10 cellular contexts compared by ENCODE assay signal in genomic region chr12:40375076-40375475, GRCh38.
DNase-seq lines count a peak whose midpoint lies in the region; ATAC-seq and TF ChIP-seq lines count a peak whose summit lies in the region.
"Had no signal": no experiment of that assay in that cellular context is flagged by ENCODE, and none has a peak within 500 bp of the region (broad histone marks: within the 10 kb centered on the region; RNA-seq: fewer than 3 reads in every experiment).

No MANE protein-coding gene starts in this region.

- H3K9ac ChIP-seq in OCI-LY3 (ENCODE audit: low read length), result no peak overlapping the region

- peaks cover 6% of the 10 kb centered on the region for H3K4me1 ChIP-seq in OCI-LY3 (ENCODE audit: low read length)
- H3K4me1 ChIP-seq in left lung, result no peaks in the 10 kb centered on the region
- H3K4me1 ChIP-seq: thyroid gland had no signal

- H3K79me2 ChIP-seq in OCI-LY3 (ENCODE audit: low read length), result no peaks in the 10 kb centered on the region

- no peak overlapping the region for H3K4me2 ChIP-seq in OCI-LY3 (ENCODE audit: low read length)

- TF ChIP-seq CTCF in GM10266 (IDR thresholded peaks at IDR 0.05; ENCODE audit: control insufficient read depth, insufficient read depth, low read depth, missing control alignments), result peak; percentile 35
- peak; percentile 18 for TF ChIP-seq CTCF in HFF-Myc (IDR thresholded peaks at IDR 0.05; ENCODE audit: low read depth, low read length, missing control alignments)
- peak; percentile 45 for TF ChIP-seq CTCF in OCI-LY3 (IDR thresholded peaks at IDR 0.05; ENCODE audit: low read depth, low read length)
- no peak for TF ChIP-seq CTCF in left lung (IDR thresholded peaks at IDR 0.05)

- no peaks in the 10 kb centered on the region for H3K36me3 ChIP-seq in OCI-LY3 (replicated peaks; ENCODE audit: low read depth, low read length)
- H3K36me3 ChIP-seq in left lung, result peaks cover 0 to under 1% of the 10 kb centered on the region in 2 donors
- H3K36me3 ChIP-seq: thyroid gland had no signal

- no peaks in the 10 kb centered on the region for H3K9me3 ChIP-seq in OCI-LY3 (ENCODE audit: insufficient read depth, low read length)
- no peaks in the 10 kb centered on the region for H3K9me3 ChIP-seq in left lung
- H3K9me3 ChIP-seq: thyroid gland had no signal

- H3K27me3 ChIP-seq in OCI-LY3 (ENCODE audit: low read depth, low read length) (no peaks in the 10 kb centered on the region), left lung (no peaks in the 10 kb centered on the region)
- H3K27me3 ChIP-seq: thyroid gland had no signal

- no peak overlapping the region for H2AFZ ChIP-seq in OCI-LY3 (ENCODE audit: low read depth, low read length)

- intact Hi-C loops in left lung (cut with DNase I), result no loop called here
- intact Hi-C loops in left cardiac atrium (cut with DNase I), result no loop called here

- H3K27ac ChIP-seq in OCI-LY3 (ENCODE audit: low read length), result no peak overlapping the region
- no peak overlapping the region for H3K27ac ChIP-seq in left lung
- H3K27ac ChIP-seq: thyroid gland had no signal

- H3K4me3 ChIP-seq in HFF-Myc (replicated peaks; ENCODE audit: low read depth, low read length), result no peak overlapping the region
- H3K4me3 ChIP-seq in OCI-LY3 (ENCODE audit: low read length), result no peak overlapping the region
- H3K4me3 ChIP-seq in left lung, result no peak overlapping the region
- H3K4me3 ChIP-seq: thyroid gland had no signal

- no peaks in the 10 kb centered on the region for H4K20me1 ChIP-seq in OCI-LY3 (ENCODE audit: insufficient read depth, low read length)

- DNase-seq in GM10266 (ENCODE audit: extremely low spot score) (no peak), HFF-Myc (ENCODE audit: extremely low read depth, low read depth) (no peak), left lung (no peak), left cardiac atrium (no peak), kidney glomerular epithelial cell (lab: John Stamatoyannopoulos, UW) (no peak)
- no peak for DNase-seq in activated CD4-positive, alpha-beta T cell treated with anti-CD3 and anti-CD28 coated beads for 1 hour
- DNase-seq: stimulated activated CD4-positive, alpha-beta T cell treated with anti-CD3 and anti-CD28 coated beads, Interleukin-15, amount 100 ng/mL, for 24 hours; thyroid gland had no signal

- ATAC-seq in left lung (peak; percentile 34), HG02623 (IDR thresholded peaks at IDR 0.05; ENCODE audit: unreplicated experiment) (no peak), left cardiac atrium (no peak)

Comparison
In these comparisons a context has a peak if more than half of its experiments do, and no peak if none do; other contexts are left out.
1. CTCF ChIP-seq: peak in GM10266 (single experiment), HFF-Myc (single experiment) and OCI-LY3 (single experiment); none in left lung (0 of 2).